12 cellular contexts compared by ENCODE assay signal in the genomic region with DNA sequence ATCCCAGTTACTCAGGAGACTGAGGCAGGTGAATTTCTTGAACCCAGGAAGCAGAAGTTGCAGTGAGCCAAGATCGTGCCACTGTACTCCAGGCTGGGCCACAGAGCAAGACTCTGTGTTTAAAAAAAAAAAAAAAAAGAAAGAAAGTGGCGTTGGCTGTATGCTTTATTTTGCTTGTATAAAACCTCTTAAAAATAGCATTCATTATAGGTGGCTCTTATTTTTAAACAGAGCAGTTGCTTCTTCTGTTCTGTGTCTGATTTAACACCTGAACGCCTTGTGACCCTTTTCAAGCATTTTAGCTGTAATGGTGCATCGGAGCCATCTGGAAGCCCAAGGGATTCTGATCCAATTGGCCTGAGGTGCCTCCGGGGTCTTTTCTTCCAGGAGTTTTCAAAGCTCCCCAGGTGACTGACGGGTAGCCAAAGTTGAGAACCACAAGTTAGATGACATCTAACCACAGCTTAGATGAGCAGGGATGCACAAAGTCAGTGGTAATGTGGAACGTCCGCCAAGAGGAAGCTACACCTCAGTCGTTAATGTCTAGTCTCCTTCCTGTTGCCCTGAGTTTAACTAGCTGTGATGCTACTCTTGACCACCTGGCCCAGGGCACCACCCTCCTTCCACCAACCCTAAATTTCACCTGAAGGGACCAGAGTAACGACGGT.
DNase-seq lines count a peak whose midpoint lies in the region; ATAC-seq, FAIRE-seq and TF ChIP-seq lines count a peak whose summit lies in the region.
"Had no signal": no experiment of that assay in that cellular context is flagged by ENCODE, and none has a peak within 500 bp of the region (broad histone marks: within the 10 kb centered on the region; RNA-seq: fewer than 3 reads in every experiment).

No MANE protein-coding gene starts in this region.

- H3K9me3 Mint-ChIP-seq in T-cell (no peaks in the 10 kb centered on the region), immature natural killer cell (peaks cover 0 to 1% (median 0%) of the 10 kb centered on the region in 6 donors)

- TF ChIP-seq RAD21 in A549 (conservative IDR thresholded peaks at IDR 0.05 in 1 of 2, IDR thresholded peaks at IDR 0.05 in 1 of 2) = no peak

- H3K27ac Mint-ChIP-seq in T-cell = peak overlapping the region in 1 of 2 donors; percentile 89
- peak overlapping the region; percentile 12 to 78 (median 65) for H3K27ac Mint-ChIP-seq in immature natural killer cell

- no peaks in the 10 kb centered on the region for H3K27me3 ChIP-seq in mesendoderm (ENCODE audit: insufficient read depth, low read length, poor library complexity)

- H3K79me1 ChIP-seq in mesendoderm (ENCODE audit: low read length) = no peaks in the 10 kb centered on the region

- H3K4me3 Mint-ChIP-seq in T-cell = peak overlapping the region in 2 of 3 donors; percentile 24 to 40
- peak overlapping the region in 3 of 5 donors; percentile 31 to 48 (median 32) for H3K4me3 Mint-ChIP-seq in immature natural killer cell

- H3K4me1 ChIP-seq in A549 (peaks cover 31% of the 10 kb centered on the region), mesendoderm (ENCODE audit: control insufficient read depth, low read depth, low read length) (no peaks in the 10 kb centered on the region)

- no peaks in the 10 kb centered on the region for H3K9me3 ChIP-seq in A549

- no peak overlapping the region for H2BK15ac ChIP-seq in mesendoderm (replicated peaks; ENCODE audit: low read depth)

- no peak for TF ChIP-seq EP300 in A549 (IDR thresholded peaks at IDR 0.05)

- no peak for TF ChIP-seq POLR2A in A549 (IDR thresholded peaks at IDR 0.05; ENCODE audit: low read length)

- H3K4me1 Mint-ChIP-seq in T-cell (peaks cover 8 to 37% (median 24%) of the 10 kb centered on the region in 3 donors), immature natural killer cell (peaks cover 11 to 12% of the 10 kb centered on the region in 2 donors)

- no peak for TF ChIP-seq CTCF in A549 (IDR thresholded peaks at IDR 0.05)

- no peaks in the 10 kb centered on the region for H3K36me3 ChIP-seq in mesendoderm (ENCODE audit: control insufficient read depth, insufficient read depth, low read length)

- H3K36me3 Mint-ChIP-seq in T-cell (no peaks in the 10 kb centered on the region), immature natural killer cell (no peaks in the 10 kb centered on the region)

- H3K4me2 ChIP-seq in A549 (peak overlapping the region; percentile 89; the same call in 1 of the 3 replicates), mesendoderm (ENCODE audit: low read length) (no peak overlapping the region)

- DNase-seq in A549 (ENCODE audit: low read depth in 1 of 2, low spot score in 1 of 2) = no peak
- DNase-seq in T-cell = peak in 6 of 34 experiments; percentile 2 to 33 (median 8)
- DNase-seq in immature natural killer cell = peak; percentile 19 to 47 (median 41)
- no peak for DNase-seq in NCI-H1694 treated with DMSO at 0.1 percent for 48 hours (lab: John Stamatoyannopoulos, UW)
- no peak for DNase-seq in mesendoderm
- no peak for DNase-seq in activated CD4-positive, alpha-beta T cell treated with anti-CD3 and anti-CD28 coated beads, Interleukin-2, amount 50 U/mL, for 1 hour
- DNase-seq in NK-92 treated with Interleukin-12 subunit alpha and Interleukin-12 subunit beta, amount 100 ng/mL, for 24 hours (lab: John Stamatoyannopoulos, UW) = no peak
- DNase-seq: NCI-H1048, NCI-H524, SHP77 had no signal

- no peak overlapping the region for H3K4me3 ChIP-seq in A549
- no peak overlapping the region for H3K4me3 ChIP-seq in mesendoderm (ENCODE audit: low read length)

- no peak overlapping the region for H4K5ac ChIP-seq in mesendoderm (ENCODE audit: low read length)

- no peak overlapping the region for H2AK5ac ChIP-seq in mesendoderm (ENCODE audit: low read length)

- no peak overlapping the region for H3K4ac ChIP-seq in mesendoderm (ENCODE audit: low read depth, low read length)

- H3K27me3 Mint-ChIP-seq in T-cell = no peaks in the 10 kb centered on the region
- H3K27me3 Mint-ChIP-seq in immature natural killer cell (ENCODE audit: low read depth in 3 of 3) = no peaks in the 10 kb centered on the region

- no peak overlapping the region for H4K8ac ChIP-seq in mesendoderm (ENCODE audit: low read depth, low read length)

- POLR2A ChIA-PET in A549 (lab: Yijun Ruan, JAX) (no interaction called here), T-cell (lab: Charles Lee) (interaction anchor here (0.6 to 1.6 kb wide), 4 partner anchors 8 to 277 kb away, joined by 3 to 8 read pairs (median 6); a partner anchor contains a TSS)

- no peak overlapping the region for H3K23ac ChIP-seq in mesendoderm (ENCODE audit: low read length)

- FAIRE-seq in A549 (lab: Jason Lieb, UNC) = no peak
- FAIRE-seq: G401.6 had no signal

- H2BK120ac ChIP-seq in mesendoderm (ENCODE audit: low read depth, low read length) = no peak overlapping the region

- no peak overlapping the region for H3K9ac ChIP-seq in mesendoderm (ENCODE audit: low read length)

- no peak overlapping the region for H3K56ac ChIP-seq in mesendoderm (ENCODE audit: low read length)

- CTCF ChIA-PET in A549 (lab: Yijun Ruan, JAX) = interaction anchor here (0.6 to 1.7 kb wide), 3 partner anchors 7 to 856 kb away, joined by 3 to 4 read pairs (median 3); no protein-coding TSS in a partner anchor
- CTCF ChIA-PET in T-cell (lab: Charles Lee) = interaction anchor here (0.6 to 0.7 kb wide), 2 partner anchors 158 to 355 kb away, joined by 3 read pairs; no protein-coding TSS in a partner anchor

- H2BK5ac ChIP-seq in mesendoderm (ENCODE audit: low read length) = no peak overlapping the region

- 83% methylated on average over 11 of the region's 11 CpGs for WGBS in A549 (ENCODE audit: missing lambda C conversion rate)
- no CpG with 5 or more reads among the region's 11 CpGs for WGBS in mesendoderm (ENCODE audit: extremely low coverage, insufficient coverage, low lambda C conversion rate)

- no peak overlapping the region for H3K18ac ChIP-seq in mesendoderm (ENCODE audit: low read length)

- no peaks in the 10 kb centered on the region for H3K79me2 ChIP-seq in mesendoderm (ENCODE audit: control insufficient read depth, insufficient read depth, low read length)

- peak overlapping the region; percentile 42 to 77; a peak in 2 of 6 replicates for H3K27ac ChIP-seq in A549
- no peak overlapping the region for H3K27ac ChIP-seq in mesendoderm (ENCODE audit: low read depth, low read length)

- ATAC-seq in A549 (no peak), GM21447 (IDR thresholded peaks at IDR 0.05; ENCODE audit: unreplicated experiment) (peak; percentile 75), T-cell (replicated peaks in 1 of 4) (peak; percentile 50 to 90 (median 80))

TF ChIP-seq in A549, 52 proteins besides CTCF, POLR2A, EP300 and RAD21:
- TF ChIP-seq ZFP36 (IDR thresholded peaks at IDR 0.05; ENCODE audit: borderline replicate concordance, partially characterized antibody) = no peak

Comparison
In these comparisons a context has a peak if more than half of its experiments do, and no peak if none do; other contexts are left out.
1. ATAC-seq: peak in GM21447 (single experiment) and T-cell (4 of 4); none in A549 (0 of 2).
2. DNase-seq: peak in immature natural killer cell (3 of 3); none in A549 (0 of 2), NCI-H1694 treated with DMSO at 0.1 percent for 48 hours (single experiment), mesendoderm (single experiment), activated CD4-positive, alpha-beta T cell treated with anti-CD3 and anti-CD28 coated beads, Interleukin-2, amount 50 U/mL, for 1 hour (single experiment) and NK-92 treated with Interleukin-12 subunit alpha and Interleukin-12 subunit beta, amount 100 ng/mL, for 24 hours (single experiment).